1 cellular context compared by ENCODE assay signal in genomic region chr16:30557950-30558788, GRCh38.
TF ChIP-seq lines count a peak whose summit lies in the region.

Gene ZNF764, minus strand, starts transcription at chr16:30558374. Its CDS starts 192 bp downstream, at chr16:30558182.

TF ChIP-seq in K562, 482 proteins besides CTCF, POLR2A, EP300 and RAD21 (continued from another document and continues in another):
- TF ChIP-seq HMG20A (CRISPR knock-in tag; conservative IDR thresholded peaks at IDR 0.05), result no peak
- TF ChIP-seq ZNF592 (IDR thresholded peaks at IDR 0.05), result peak; percentile 12
- TF ChIP-seq ZBTB1 (CRISPR knock-in tag; IDR thresholded peaks at IDR 0.05; ENCODE audit: borderline replicate concordance, low read depth), result peak; percentile 39; the same call in 1 of the 2 replicates
- TF ChIP-seq CEBPZ (IDR thresholded peaks at IDR 0.05; ENCODE audit: borderline replicate concordance, low read depth, low read length), result no peak
- TF ChIP-seq DPF2 (IDR thresholded peaks at IDR 0.05), result no peak
- 0 out of 2 replicates have a peak, but pooled peaks have one; percentile 7 for TF ChIP-seq ZNF431 (CRISPR knock-in tag; IDR thresholded peaks at IDR 0.05)
- TF ChIP-seq SRSF1 (IDR thresholded peaks at IDR 0.05; ENCODE audit: low read depth, low read length), result no peak
- peak; percentile 25 for TF ChIP-seq PHF20 (IDR thresholded peaks at IDR 0.05; ENCODE audit: partially characterized antibody)
- TF ChIP-seq ZNF217 (CRISPR knock-in tag; IDR thresholded peaks at IDR 0.05), result no peak
- TF ChIP-seq ERF (CRISPR knock-in tag; IDR thresholded peaks at IDR 0.05), result peak; percentile 55; the same call in 1 of the 2 replicates
- TF ChIP-seq ZNF707 (CRISPR knock-in tag; conservative IDR thresholded peaks at IDR 0.05), result no peak
- no peak for TF ChIP-seq SFPQ (IDR thresholded peaks at IDR 0.05; ENCODE audit: low read depth, low read length)
- no peak for TF ChIP-seq GATAD2B (IDR thresholded peaks at IDR 0.05; ENCODE audit: borderline replicate concordance)
- no peak for TF ChIP-seq SPI1 (IDR thresholded peaks at IDR 0.05; ENCODE audit: borderline replicate concordance, low read depth, low read length)
- no peak for TF ChIP-seq PHF21A (IDR thresholded peaks at IDR 0.05; ENCODE audit: borderline replicate concordance, low read depth)
- TF ChIP-seq ZNF395 (CRISPR knock-in tag; IDR thresholded peaks at IDR 0.05), result peak; percentile 80; the same call in 1 of the 2 replicates
- no peak for TF ChIP-seq ZNF507 (tag; conservative IDR thresholded peaks at IDR 0.05)
- TF ChIP-seq ZHX1 (conservative IDR thresholded peaks at IDR 0.05; ENCODE audit: low read length), result 0 out of 2 replicates have a peak, but pooled peaks have one; percentile 58
- no peak for TF ChIP-seq ZNF398 (CRISPR knock-in tag; IDR thresholded peaks at IDR 0.05)
- no peak for TF ChIP-seq HIVEP1 (CRISPR knock-in tag; IDR thresholded peaks at IDR 0.05)
- TF ChIP-seq MTA3 (IDR thresholded peaks at IDR 0.05; ENCODE audit: borderline replicate concordance), result no peak; the same call in 1 of the 2 replicates
- TF ChIP-seq PTRF (tag; IDR thresholded peaks at IDR 0.05), result no peak
- no peak; a peak in 1 of 4 replicates for TF ChIP-seq HDAC1 (IDR thresholded peaks at IDR 0.05)
- peak; percentile 94 for TF ChIP-seq FOSL1 (tag; conservative IDR thresholded peaks at IDR 0.05)
- TF ChIP-seq NRF1 (conservative IDR thresholded peaks at IDR 0.05 in 1 of 2, IDR thresholded peaks at IDR 0.05 in 1 of 2), result peak; percentile 89 to 91
- no peak for TF ChIP-seq ZC3H11A (IDR thresholded peaks at IDR 0.05; ENCODE audit: low read depth, low read length)
- peak; percentile 58 for TF ChIP-seq MTA2 (IDR thresholded peaks at IDR 0.05; ENCODE audit: low read depth)
- TF ChIP-seq ZEB2 (IDR thresholded peaks at IDR 0.05), result no peak
- TF ChIP-seq ZC3H8 (IDR thresholded peaks at IDR 0.05), result no peak
- TF ChIP-seq SIX5 (IDR thresholded peaks at IDR 0.05; ENCODE audit: borderline replicate concordance in 1 of 2, insufficient read depth in 1 of 2, low read depth in 1 of 2, low read length in 2 of 2), result peak; percentile 30 to 61; a peak in 2 of 4 replicates
- TF ChIP-seq ZNF778 (CRISPR knock-in tag; IDR thresholded peaks at IDR 0.05), result no peak
- no peak for TF ChIP-seq SMARCB1 (IDR thresholded peaks at IDR 0.05; ENCODE audit: insufficient read length, low read depth)
- TF ChIP-seq TFE3 (CRISPR knock-in tag; IDR thresholded peaks at IDR 0.05), result no peak
- no peak for TF ChIP-seq NCOA2 (IDR thresholded peaks at IDR 0.05; ENCODE audit: partially characterized antibody in 2 of 2)
- TF ChIP-seq IFI16 (CRISPR knock-in tag; IDR thresholded peaks at IDR 0.05), result no peak
- no peak for TF ChIP-seq SLC30A9 (CRISPR knock-in tag; IDR thresholded peaks at IDR 0.05)
- TF ChIP-seq CBX1 (IDR thresholded peaks at IDR 0.05; ENCODE audit: low read depth), result 0 out of 2 replicates have a peak, but pooled peaks have one; percentile 23
- TF ChIP-seq MNT (conservative IDR thresholded peaks at IDR 0.05), result peak; percentile 59 to 84; a peak in 3 of 4 replicates
- TF ChIP-seq CHD1 (IDR thresholded peaks at IDR 0.05; ENCODE audit: low read length), result no peak
- no peak for TF ChIP-seq CREB3 (tag; conservative IDR thresholded peaks at IDR 0.05; ENCODE audit: low read depth)
- no peak for TF ChIP-seq EHMT2 (IDR thresholded peaks at IDR 0.05)
- no peak for TF ChIP-seq FOXP1 (CRISPR knock-in tag; IDR thresholded peaks at IDR 0.05)
- no peak for TF ChIP-seq RCOR1 (IDR thresholded peaks at IDR 0.05; ENCODE audit: borderline replicate concordance in 1 of 2, low read depth in 2 of 2, low read length in 2 of 2)
- TF ChIP-seq GTF2E2 (tag; IDR thresholded peaks at IDR 0.05), result 0 out of 2 replicates have a peak, but pooled peaks have one; percentile 54
- no peak for TF ChIP-seq CREBBP (IDR thresholded peaks at IDR 0.05; ENCODE audit: low read depth, low read length)
